In genomic region chr13:71864094-71864980, GRCh38 we compare ENCODE assay signal across 8 cellular contexts. TPM values are rescaled to one million over a fixed set of nuclear protein-coding genes. Genes with fewer than 3 reads are reported as not detected.
DNase-seq lines count a peak whose midpoint lies in the region; ATAC-seq and TF ChIP-seq lines count a peak whose summit lies in the region.

No MANE protein-coding gene starts in this region.

- TF ChIP-seq CTCF in A673 (conservative IDR thresholded peaks at IDR 0.05; ENCODE audit: low read depth, low read length) (no peak), HFF-Myc (IDR thresholded peaks at IDR 0.05; ENCODE audit: low read depth, low read length, missing control alignments) (no peak), heart left ventricle (IDR thresholded peaks at IDR 0.05) (peak in 3 of 12 donors; percentile 6 to 40 (median 22)), progenitor cell of endocrine pancreas (IDR thresholded peaks at IDR 0.05; ENCODE audit: unreplicated experiment) (peak; percentile 33)

- H3K4me3 ChIP-seq in A673 (ENCODE audit: low read depth, low read length, poor library complexity, severe bottlenecking), result peak overlapping the region; percentile 49
- peak overlapping the region; percentile 56 for H3K4me3 ChIP-seq in HFF-Myc (replicated peaks; ENCODE audit: low read depth, low read length)
- peak overlapping the region; percentile 62 to 90 (median 76) for H3K4me3 ChIP-seq in heart left ventricle

- ATAC-seq in heart left ventricle (peak; percentile 61 to 77 (median 71)), GM18861 (IDR thresholded peaks at IDR 0.05; ENCODE audit: unreplicated experiment) (no peak), HG03175 (IDR thresholded peaks at IDR 0.05; ENCODE audit: unreplicated experiment) (no peak)

- peak overlapping the region; percentile 92 for H3K27ac Mint-ChIP-seq in progenitor cell of endocrine pancreas

- H3K36me3 ChIP-seq in A673 (ENCODE audit: insufficient read depth, low read length, poor library complexity, severe bottlenecking) (no peaks in the 10 kb centered on the region), heart left ventricle (no peaks in the 10 kb centered on the region)

- peak overlapping the region; percentile 95 for H3K4me3 Mint-ChIP-seq in progenitor cell of endocrine pancreas (ENCODE audit: low read depth)

- no peaks in the 10 kb centered on the region for H3K9me3 Mint-ChIP-seq in progenitor cell of endocrine pancreas (ENCODE audit: low read depth)

- H3K36me3 Mint-ChIP-seq in progenitor cell of endocrine pancreas (ENCODE audit: insufficient read depth), result no peaks in the 10 kb centered on the region

- H3K27me3 ChIP-seq in A673 (replicated peaks; ENCODE audit: insufficient read depth, low read depth, low read length, poor library complexity), result peaks cover 94% of the 10 kb centered on the region
- peaks cover 0 to 26% (median 8%) of the 10 kb centered on the region in 9 donors for H3K27me3 ChIP-seq in heart left ventricle

- DNase-seq in A673 (ENCODE audit: low spot score), result peak; percentile 17
- no peak for DNase-seq in HFF-Myc (ENCODE audit: extremely low read depth, low read depth)
- DNase-seq in activated CD8-positive, alpha-beta memory T cell treated with anti-CD3 and anti-CD28 coated beads, Interleukin-2, amount 50 U/mL, for 48 hours, result peak; percentile 48
- DNase-seq in heart left ventricle, result peak; percentile 54 to 80 (median 70)
- DNase-seq in progenitor cell of endocrine pancreas (ENCODE audit: low spot score, unreplicated experiment), result peak; percentile 33
- no peak for DNase-seq in AG08396 (ENCODE audit: low spot score)

- peaks cover 42% of the 10 kb centered on the region for H3K4me1 Mint-ChIP-seq in progenitor cell of endocrine pancreas (ENCODE audit: low read depth)

- POLR2A ChIA-PET in A673 (lab: Charles Lee; ENCODE audit: low non-redundant PET), result no interaction called here

- H3K9me3 ChIP-seq in A673 (ENCODE audit: low read depth, low read length, poor library complexity, severe bottlenecking), result no peaks in the 10 kb centered on the region
- H3K9me3 ChIP-seq in heart left ventricle, result no peaks in the 10 kb centered on the region

- no peaks in the 10 kb centered on the region for H3K27me3 Mint-ChIP-seq in progenitor cell of endocrine pancreas

- CTCF ChIA-PET in A673 (lab: Charles Lee), result no interaction called here

- 3 to 5% (median 4%) methylated on average over 39 of the region's 39 CpGs for WGBS in heart left ventricle, 4 donors

- H3K27ac ChIP-seq in A673 (ENCODE audit: low read depth, low read length, poor library complexity, severe bottlenecking), result no peak overlapping the region
- H3K27ac ChIP-seq in heart left ventricle, result peak overlapping the region in 11 of 12 donors; percentile 21 to 88 (median 76)

- intact Hi-C loops in A673 (cut with micrococcal nuclease; ENCODE audit: unreplicated experiment), result loop anchor here (10.0 kb wide), 1 partner anchor 240 kb away; no protein-coding TSS in a partner anchor
- intact Hi-C loops in heart left ventricle (cut with DNase I), result loop anchor here in 6 of 10 donors (5.0 to 10.0 kb wide), 9 partner anchors 70 to 620 kb away; no protein-coding TSS in a partner anchor

- peak in 1 of 2 donors; percentile 29 for TF ChIP-seq POLR2A in heart left ventricle (IDR thresholded peaks at IDR 0.05)

- no TSS peak for BruUV-seq in A673 (replicated peaks; lab: Mats Ljungman, UMichigan)

- H3K4me1 ChIP-seq in A673 (ENCODE audit: insufficient read depth, low read length, poor library complexity, severe bottlenecking), result peaks cover 10% of the 10 kb centered on the region
- peaks cover 0 to 24% (median 6%) of the 10 kb centered on the region in 12 donors for H3K4me1 ChIP-seq in heart left ventricle

RNA-seq across cellular contexts. Expression of gene DACH1, which starts 2.7 kb away (rescaled TPM):
- 0.11 and 0.22 TPM in 2 replicates for total RNA-seq in A673 (2021)
- 1 to 10 TPM; 1.2 to 3.8 (median 2.2) TPM for total RNA-seq in heart left ventricle
- polyA plus RNA-seq in heart left ventricle, result 1 to 10 TPM; 1.2 TPM
- 34.3 and 37.1 TPM in 2 replicates for total RNA-seq in progenitor cell of endocrine pancreas

Comparison
In these comparisons a context has a peak if more than half of its experiments do, and no peak if none do; other contexts are left out.
1. DNase-seq: peak in A673 (single experiment), activated CD8-positive, alpha-beta memory T cell treated with anti-CD3 and anti-CD28 coated beads, Interleukin-2, amount 50 U/mL, for 48 hours (single experiment), heart left ventricle (5 of 5) and progenitor cell of endocrine pancreas (single experiment); none in HFF-Myc (single experiment) and AG08396 (single experiment).
2. ATAC-seq: peak in heart left ventricle (4 of 4); none in GM18861 (single experiment) and HG03175 (single experiment).
3. Peak in every context shown above with its lines, with median percentiles within 50 percentile points of each other: H3K4me3 ChIP-seq.